Comparison of ENCODE assay signal across 15 cellular contexts in genomic region chr18:79528296-79528695, GRCh38.
DNase-seq lines count a peak whose midpoint lies in the region; ATAC-seq and TF ChIP-seq lines count a peak whose summit lies in the region.
"Had no signal": no experiment of that assay in that cellular context is flagged by ENCODE, and none has a peak within 500 bp of the region (broad histone marks: within the 10 kb centered on the region; RNA-seq: fewer than 3 reads in every experiment).

No MANE protein-coding gene starts in this region.

- intact Hi-C loops in OCI-LY7 (cut with micrococcal nuclease; ENCODE audit: unreplicated experiment), result loop anchor here (2.0 kb wide), 1 partner anchor 131 kb away; no protein-coding TSS in a partner anchor
- intact Hi-C loops in upper lobe of right lung (cut with DNase I), result loop anchor here (5.0 kb wide), 1 partner anchor 146 kb away; no protein-coding TSS in a partner anchor

- H4K20me1 ChIP-seq in OCI-LY7 (ENCODE audit: insufficient read depth, low read length), result no peaks in the 10 kb centered on the region

- no TSS peak for BruUV-seq in OCI-LY7 (replicated peaks; lab: Mats Ljungman, UMichigan)

- H3K4me1 ChIP-seq in OCI-LY7 (ENCODE audit: insufficient read depth, low read length, poor library complexity, severe bottlenecking), result peaks cover 56% of the 10 kb centered on the region
- peaks cover 8% of the 10 kb centered on the region for H3K4me1 ChIP-seq in upper lobe of right lung

- no peaks in the 10 kb centered on the region for H3K79me2 ChIP-seq in OCI-LY7 (ENCODE audit: insufficient read depth, low read depth, low read length)

- no peaks in the 10 kb centered on the region for H3K9me3 ChIP-seq in OCI-LY7 (ENCODE audit: low read length)
- no peaks in the 10 kb centered on the region for H3K9me3 ChIP-seq in upper lobe of right lung
- H3K9me3 ChIP-seq: BE2C, MG63, vagina had no signal

- peak overlapping the region; percentile 61 for H3K27ac ChIP-seq in OCI-LY7 (ENCODE audit: low read depth, low read length, poor library complexity, severe bottlenecking)
- no peak overlapping the region for H3K27ac ChIP-seq in upper lobe of right lung
- H3K27ac ChIP-seq: vagina had no signal

- H3K27me3 ChIP-seq in upper lobe of right lung, result no peaks in the 10 kb centered on the region
- H3K27me3 ChIP-seq: MG63, vagina had no signal

- no peak for TF ChIP-seq CTCF in OCI-LY7 (conservative IDR thresholded peaks at IDR 0.05; ENCODE audit: low read length)
- TF ChIP-seq CTCF in upper lobe of right lung (IDR thresholded peaks at IDR 0.05), result no peak

- ATAC-seq in upper lobe of right lung, result no peak

- CTCF ChIA-PET in OCI-LY7 (lab: Charles Lee; ENCODE audit: unreplicated experiment), result no interaction called here

- H3K9me2 ChIP-seq in OCI-LY7 (ENCODE audit: insufficient read depth, low read length), result no peaks in the 10 kb centered on the region

- H2AFZ ChIP-seq in OCI-LY7 (ENCODE audit: low read length), result no peak overlapping the region

- POLR2A ChIA-PET in OCI-LY7 (lab: Charles Lee), result no interaction called here

- H3K36me3 ChIP-seq in OCI-LY7 (ENCODE audit: insufficient read depth, low read length) (peaks cover 28% of the 10 kb centered on the region), upper lobe of right lung (peaks cover 11% of the 10 kb centered on the region)
- H3K36me3 ChIP-seq: BE2C, MG63, vagina had no signal

- H3K4me3 ChIP-seq in OCI-LY7 (ENCODE audit: low read depth, low read length, poor library complexity, severe bottlenecking) (no peak overlapping the region), upper lobe of right lung (no peak overlapping the region)
- H3K4me3 ChIP-seq: K562, MG63, skin epidermis, vagina had no signal

- H3K4me2 ChIP-seq in OCI-LY7 (ENCODE audit: low read length), result peak overlapping the region; percentile 41

- peak; percentile 10 for DNase-seq in activated naive CD4-positive, alpha-beta T cell treated with anti-CD3 and anti-CD28 coated beads, Interleukin-2, amount 50 U/mL, for 16 hours
- DNase-seq in activated naive CD4-positive, alpha-beta T cell (lab: John Stamatoyannopoulos, UW), result no peak
- DNase-seq in OCI-LY7 (ENCODE audit: low spot score) (no peak), mesenteric fat pad (ENCODE audit: low spot score) (peak; percentile 85), upper lobe of right lung (peak; percentile 60), nucleus accumbens (lab: John Stamatoyannopoulos, UW) (no peak), DMS53 treated with DMSO at 0.1 percent for 48 hours (lab: John Stamatoyannopoulos, UW; ENCODE audit: unreplicated experiment) (no peak)
- DNase-seq in activated CD8-positive, alpha-beta memory T cell treated with anti-CD3 and anti-CD28 coated beads for 24 hours, result no peak
- DNase-seq: Right ventricle myocardium superior, T1000 had no signal

Comparison
In these comparisons a context has a peak if more than half of its experiments do, and no peak if none do; other contexts are left out.
1. DNase-seq: peak in activated naive CD4-positive, alpha-beta T cell treated with anti-CD3 and anti-CD28 coated beads, Interleukin-2, amount 50 U/mL, for 16 hours (single experiment), mesenteric fat pad (single experiment) and upper lobe of right lung (single experiment); none in activated naive CD4-positive, alpha-beta T cell (0 of 4), OCI-LY7 (single experiment), nucleus accumbens (0 of 56), activated CD8-positive, alpha-beta memory T cell treated with anti-CD3 and anti-CD28 coated beads for 24 hours (single experiment) and DMS53 treated with DMSO at 0.1 percent for 48 hours (single experiment).